ENCODE assay signal across 18 cellular contexts in the genomic region with DNA sequence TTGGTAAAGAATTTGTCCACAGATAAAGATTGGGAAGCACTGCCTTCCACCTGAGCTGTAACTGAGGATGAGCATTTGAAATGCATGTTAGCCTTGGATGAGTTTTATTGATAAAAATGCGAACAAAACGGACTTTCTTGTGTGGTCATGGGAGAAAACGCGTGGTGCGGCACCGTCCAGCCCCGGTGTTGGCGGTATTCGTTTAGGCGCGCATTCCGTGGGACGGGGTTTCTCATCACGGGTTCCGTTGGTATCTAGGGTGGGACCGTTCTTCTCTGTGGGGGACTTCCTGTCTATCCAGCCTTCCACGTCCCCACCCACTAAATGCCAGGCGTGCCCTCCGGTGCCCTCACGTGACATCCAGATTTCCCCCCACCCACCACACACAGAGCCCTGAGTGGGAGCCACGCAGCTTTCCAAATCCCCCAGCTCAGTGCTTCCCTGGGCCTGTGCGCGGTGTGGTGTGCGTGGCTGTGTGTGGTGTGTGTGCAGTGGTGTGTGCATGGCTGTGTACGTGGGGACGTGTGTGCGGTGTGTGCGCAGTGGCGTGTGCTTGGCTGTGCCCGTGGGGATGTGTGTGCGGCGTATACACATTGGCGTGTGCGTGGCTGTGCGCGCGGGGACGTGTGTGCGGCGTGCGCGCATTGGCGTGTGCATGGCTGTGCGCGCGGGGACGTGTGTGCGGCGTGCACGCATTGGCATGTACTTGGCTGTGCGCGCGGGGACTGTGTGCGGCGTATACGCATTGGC. TPM values are rescaled to one million over a fixed set of nuclear protein-coding genes. Genes with fewer than 3 reads are reported as not detected.
DNase-seq lines count a peak whose midpoint lies in the region; ATAC-seq, FAIRE-seq and TF ChIP-seq lines count a peak whose summit lies in the region.
"Had no signal": no experiment of that assay in that cellular context is flagged by ENCODE, and none has a peak within 500 bp of the region (broad histone marks: within the 10 kb centered on the region; RNA-seq: fewer than 3 reads in every experiment).

No MANE protein-coding gene starts in this region.

- no peak overlapping the region for H2BK120ac ChIP-seq in H1 (replicated peaks; ENCODE audit: low read depth, low read length)

- H4K91ac ChIP-seq in H1 (replicated peaks; ENCODE audit: insufficient read length, low read length), result no peak overlapping the region

- no peak overlapping the region; a peak in 2 of 7 replicates for H3K9ac ChIP-seq in H1 (replicated peaks in 1 of 4; ENCODE audit: extremely low read depth in 1 of 4, low read depth in 3 of 4, low read length in 3 of 4)

- 91% methylated on average over 43 of the region's 56 CpGs; no CpG with 5 or more reads in 1 of the 2 experiments for WGBS in H1 (ENCODE audit: extremely low coverage in 1 of 2, insufficient coverage in 1 of 2, insufficient read length in 1 of 2, insufficient replicate concordance in 2 of 2, low coverage in 1 of 2, low lambda C conversion rate in 2 of 2, missing lambda C conversion rate in 1 of 2), 2 experiments

- H4K20me1 ChIP-seq in H1 (replicated peaks in 1 of 2; ENCODE audit: control insufficient read depth in 1 of 2, insufficient read depth in 2 of 2, low read length in 2 of 2) (peaks cover 0 to 2% of the 10 kb centered on the region in 2 experiments), osteoblast (ENCODE audit: insufficient read depth, low read length) (peaks cover 15% of the 10 kb centered on the region)

- TF ChIP-seq CTCF in H1 (IDR thresholded peaks at IDR 0.05; ENCODE audit: control extremely low read depth in 1 of 3, insufficient read depth in 1 of 3, low read depth in 1 of 3, low read length in 3 of 3), result no peak
- TF ChIP-seq CTCF in osteoblast (IDR thresholded peaks at IDR 0.05; ENCODE audit: extremely low read depth, low read depth, low read length), result no peak

- no peak for TF ChIP-seq EP300 in H1 (IDR thresholded peaks at IDR 0.05; ENCODE audit: borderline replicate concordance in 1 of 2, low read depth in 2 of 2, low read length in 2 of 2)

- H3K14ac ChIP-seq in H1 (ENCODE audit: insufficient read length), result no peak overlapping the region

- no peak overlapping the region for H3K4ac ChIP-seq in H1 (replicated peaks; ENCODE audit: insufficient read length, low read depth, low read length)

- no peak overlapping the region for H3K23ac ChIP-seq in H1 (ENCODE audit: insufficient read length)

- peak overlapping the region; percentile 14 for H3K27ac Mint-ChIP-seq in activated T-cell treated with anti-CD3 and anti-CD28 coated beads, Interleukin-2, amount 50 U/mL, for 24 hours
- no peak overlapping the region for H3K27ac Mint-ChIP-seq in activated T-cell treated with anti-CD3 and anti-CD28 coated beads, Interleukin-2, amount 50 U/mL, for 72 hours
- H3K27ac Mint-ChIP-seq: CD8-positive, alpha-beta T cell had no signal

- no peaks in the 10 kb centered on the region for H3K9me3 ChIP-seq in H1 (ENCODE audit: insufficient read depth in 2 of 2, low read depth in 1 of 2, low read length in 1 of 2)
- no peaks in the 10 kb centered on the region for H3K9me3 ChIP-seq in osteoblast (ENCODE audit: low read depth, low read length)
- H3K9me3 ChIP-seq: A549 had no signal

- H3K79me1 ChIP-seq in H1 (ENCODE audit: low read depth, low read length), result no peaks in the 10 kb centered on the region

- no peaks in the 10 kb centered on the region for H3K27me3 ChIP-seq in H7 (ENCODE audit: control insufficient read depth, insufficient read depth, low read length)
- no peaks in the 10 kb centered on the region for H3K27me3 ChIP-seq in H1 (replicated peaks in 1 of 4; ENCODE audit: control insufficient read depth in 3 of 4, extremely low read depth in 1 of 4, insufficient read depth in 3 of 4, low read length in 3 of 4)
- no peaks in the 10 kb centered on the region for H3K27me3 ChIP-seq in osteoblast (ENCODE audit: insufficient read depth, low read length)

- no peak overlapping the region for H2AFZ ChIP-seq in H1 (ENCODE audit: low read length)
- H2AFZ ChIP-seq in osteoblast (ENCODE audit: low read length), result no peak overlapping the region

- ATAC-seq in activated T-cell treated with anti-CD3 and anti-CD28 coated beads, Interleukin-2, amount 50 U/mL, for 72 hours (replicated peaks in 1 of 2), result no peak
- no peak for ATAC-seq in GM18907 (IDR thresholded peaks at IDR 0.05; ENCODE audit: unreplicated experiment)
- ATAC-seq: A549; CD8-positive, alpha-beta T cell had no signal

- no peak overlapping the region for H2BK20ac ChIP-seq in H1 (ENCODE audit: low read length)

- H2BK5ac ChIP-seq in H1 (ENCODE audit: low read depth, low read length), result no peak overlapping the region

- peaks cover 0 to 2% (median 0%) of the 10 kb centered on the region in 4 experiments; a peak in 1 of 7 replicates for H3K4me1 ChIP-seq in H1 (replicated peaks in 1 of 4; ENCODE audit: control insufficient read depth in 3 of 4, insufficient read depth in 4 of 4, low read length in 3 of 4)
- H3K4me1 ChIP-seq in osteoblast (ENCODE audit: insufficient read depth, low read length), result peaks cover 12% of the 10 kb centered on the region

- H2BK15ac ChIP-seq in H1 (ENCODE audit: low read length), result peak overlapping the region; percentile 65; the same call in 1 of the 2 replicates

- H3K9me3 Mint-ChIP-seq in activated T-cell treated with anti-CD3 and anti-CD28 coated beads, Interleukin-2, amount 50 U/mL, for 24 hours, result no peaks in the 10 kb centered on the region
- H3K9me3 Mint-ChIP-seq in activated T-cell treated with anti-CD3 and anti-CD28 coated beads, Interleukin-2, amount 50 U/mL, for 72 hours, result no peaks in the 10 kb centered on the region
- H3K9me3 Mint-ChIP-seq: CD8-positive, alpha-beta T cell had no signal

- H2AK5ac ChIP-seq in H1 (ENCODE audit: low read depth, low read length), result no peak overlapping the region

- CTCF ChIA-PET in H1 (lab: Charles Lee; ENCODE audit: partially characterized antibody), result interaction anchor here (0.6 to 3.7 kb wide), 6 partner anchors 9 to 108 kb away, joined by 3 to 14 read pairs (median 4); no protein-coding TSS in a partner anchor

- H3K36me3 Mint-ChIP-seq in activated T-cell treated with anti-CD3 and anti-CD28 coated beads, Interleukin-2, amount 50 U/mL, for 24 hours (ENCODE audit: low read depth), result peaks cover 21% of the 10 kb centered on the region
- peaks cover 1 to 2% of the 10 kb centered on the region in 2 donors for H3K36me3 Mint-ChIP-seq in activated T-cell treated with anti-CD3 and anti-CD28 coated beads, Interleukin-2, amount 50 U/mL, for 72 hours (ENCODE audit: insufficient read depth in 2 of 2)

- no peak overlapping the region for H4K8ac ChIP-seq in H1 (ENCODE audit: extremely low read depth, insufficient read depth, low read length)

- POLR2A ChIA-PET in H1 (lab: Charles Lee; ENCODE audit: partially characterized antibody), result no interaction called here

- H3K27ac ChIP-seq in H1 (ENCODE audit: low read depth, low read length), result no peak overlapping the region
- H3K27ac ChIP-seq in osteoblast (ENCODE audit: low read depth, low read length), result no peak overlapping the region
- H3K27ac ChIP-seq: 22Rv1, A549 had no signal

- H3K27me3 Mint-ChIP-seq in activated T-cell treated with anti-CD3 and anti-CD28 coated beads, Interleukin-2, amount 50 U/mL, for 24 hours, result no peaks in the 10 kb centered on the region
- H3K27me3 Mint-ChIP-seq in activated T-cell treated with anti-CD3 and anti-CD28 coated beads, Interleukin-2, amount 50 U/mL, for 72 hours (ENCODE audit: low read depth), result no peaks in the 10 kb centered on the region

- H3K4me2 ChIP-seq in H1 (ENCODE audit: insufficient read depth in 1 of 2, low read depth in 2 of 2, low read length in 2 of 2), result no peak overlapping the region
- H3K4me2 ChIP-seq in osteoblast (ENCODE audit: insufficient read depth, low read length), result no peak overlapping the region
- H3K4me2 ChIP-seq: A549 had no signal

- TF ChIP-seq POLR2A in H1 (IDR thresholded peaks at IDR 0.05; ENCODE audit: control extremely low read depth in 1 of 2, low read depth in 2 of 2, low read length in 2 of 2), result no peak

- no peaks in the 10 kb centered on the region; the same call in 1 of the 2 replicates for H3K23me2 ChIP-seq in H1 (ENCODE audit: low read depth, low read length)

- no peak for TF ChIP-seq RAD21 in H1 (IDR thresholded peaks at IDR 0.05 in 1 of 2, conservative IDR thresholded peaks at IDR 0.05 in 1 of 2; ENCODE audit: low read depth in 2 of 2, low read length in 2 of 2)

- no peaks in the 10 kb centered on the region for H3K79me2 ChIP-seq in H1 (ENCODE audit: control insufficient read depth in 1 of 2, insufficient read depth in 2 of 2, low read length in 2 of 2)
- no peaks in the 10 kb centered on the region for H3K79me2 ChIP-seq in osteoblast (ENCODE audit: insufficient read depth, low read length)

- H3K36me3 ChIP-seq in H7 (replicated peaks; ENCODE audit: control insufficient read depth, insufficient read depth, low read length) (no peaks in the 10 kb centered on the region), H1 (ENCODE audit: control insufficient read depth in 2 of 4, insufficient read depth in 4 of 4, low read length in 3 of 4) (no peaks in the 10 kb centered on the region), osteoblast (ENCODE audit: insufficient read depth, low read length) (peaks cover 8% of the 10 kb centered on the region)

- no peak for FAIRE-seq in H1 (lab: Jason Lieb, UNC)
- FAIRE-seq: A549, D721Med, G401.6, GM12892, GM18507 had no signal

- no peak overlapping the region for H3K56ac ChIP-seq in H1 (replicated peaks; ENCODE audit: insufficient read length, low read depth, low read length)

- no peak overlapping the region for H4K5ac ChIP-seq in H1 (ENCODE audit: insufficient read length, low read depth, low read length)

- H2BK12ac ChIP-seq in H1 (ENCODE audit: low read depth, low read length), result no peak overlapping the region

- H3K4me1 Mint-ChIP-seq in activated T-cell treated with anti-CD3 and anti-CD28 coated beads, Interleukin-2, amount 50 U/mL, for 24 hours (ENCODE audit: low read depth), result peaks cover 7% of the 10 kb centered on the region
- peaks cover 5% of the 10 kb centered on the region for H3K4me1 Mint-ChIP-seq in activated T-cell treated with anti-CD3 and anti-CD28 coated beads, Interleukin-2, amount 50 U/mL, for 72 hours (ENCODE audit: low read depth)

- H3K4me3 ChIP-seq in H7 (ENCODE audit: insufficient read depth, low read depth, low read length), result no peak overlapping the region
- no peak overlapping the region for H3K4me3 ChIP-seq in H1 (ENCODE audit: extremely low read depth in 1 of 4, insufficient read depth in 2 of 4, low read depth in 3 of 4, low read length in 4 of 4)
- H3K4me3 ChIP-seq in osteoblast (ENCODE audit: insufficient read depth, low read length), result no peak overlapping the region
- H3K4me3 ChIP-seq: A549 had no signal

- H3K4me3 Mint-ChIP-seq in activated T-cell treated with anti-CD3 and anti-CD28 coated beads, Interleukin-2, amount 50 U/mL, for 24 hours, result no peak overlapping the region
- no peak overlapping the region for H3K4me3 Mint-ChIP-seq in activated T-cell treated with anti-CD3 and anti-CD28 coated beads, Interleukin-2, amount 50 U/mL, for 72 hours
- H3K4me3 Mint-ChIP-seq: CD8-positive, alpha-beta T cell had no signal

- no peak overlapping the region for H3K18ac ChIP-seq in H1 (ENCODE audit: extremely low read depth, low read length)

- no peak for DNase-seq in activated T-cell treated with anti-CD3 and anti-CD28 coated beads, Interleukin-2, amount 50 U/mL, for 24 hours
- no peak for DNase-seq in activated T-cell treated with anti-CD3 and anti-CD28 coated beads, Interleukin-2, amount 50 U/mL, for 72 hours
- DNase-seq in H7 (peak; percentile 26), H1 (ENCODE audit: low read depth in 1 of 2, low spot score in 2 of 2) (no peak), osteoblast (ENCODE audit: insufficient read length, low spot score, missing footprints) (peak; percentile 34), GOT3 (lab: John Stamatoyannopoulos, UW) (no peak), NCI-H1417 (lab: John Stamatoyannopoulos, UW) (no peak)
- DNase-seq: AML-193; CD8-positive, alpha-beta T cell; HCEC 1CT; KBM-7 had no signal

RNA-seq across cellular contexts. Expression of a gene that starts 18.1 kb away (rescaled TPM):
- 10 to 100 TPM; 11.8 to 12.2 TPM for total RNA-seq in activated T-cell treated with anti-CD3 and anti-CD28 coated beads, Interleukin-2, amount 50 U/mL, for 72 hours
- 2.1 and 4.0 TPM in 2 replicates for total RNA-seq in H7 (2014; rRNA removed; shearing (Covaris generic))
- total RNA-seq in H1 (2021; fragmentation: NEBNext Ultra II Directional; extraction: Animal tissue kit (Norgen Biotek cat#: 25700)), result 4.9 and 5.7 TPM in 2 replicates
- polyA plus RNA-seq in H1 (2011; rRNA removed), result 2.2 and 3.1 TPM in 2 replicates
- polyA plus RNA-seq in H1 (2011; cell fraction: cytosol; rRNA removed), result 3.1 TPM
- polyA plus RNA-seq in H1 (2011; cell fraction: nucleus; rRNA removed), result 7.4 TPM
- polyA plus RNA-seq in H1 (2012, experiment 1 of 2), result 3.0 to 4.0 TPM (median 3.7 TPM) in 4 replicates
- polyA plus RNA-seq in H1 (2012, experiment 2 of 2), result 2.0 TPM
- polyA plus RNA-seq in H1 (2013, experiment 1 of 2), result 2.6 TPM
- polyA plus RNA-seq in H1 (2013, experiment 2 of 2), result 2.5 TPM
- 2.8 and 3.1 TPM in 2 replicates for polyA minus RNA-seq in H1 (2011; rRNA and poly(A)+ RNA removed)
- 2.8 TPM for polyA minus RNA-seq in H1 (2011; cell fraction: cytosol; rRNA and poly(A)+ RNA removed)
- 6.4 TPM for polyA minus RNA-seq in H1 (2011; cell fraction: nucleus; rRNA and poly(A)+ RNA removed)
- total RNA-seq in osteoblast, result 15.3 and 18.8 TPM in 2 replicates

RNA-seq across cellular contexts. Expression of a gene that starts 21.6 kb away (rescaled TPM):
- 10 to 100 TPM; 28.0 to 35.2 TPM for total RNA-seq in activated T-cell treated with anti-CD3 and anti-CD28 coated beads, Interleukin-2, amount 50 U/mL, for 72 hours
- 83.5 and 86.4 TPM in 2 replicates for total RNA-seq in H7 (2014; rRNA removed; shearing (Covaris generic))
- 42.3 and 45.2 TPM in 2 replicates for total RNA-seq in H1 (2021; fragmentation: NEBNext Ultra II Directional; extraction: Animal tissue kit (Norgen Biotek cat#: 25700))
- polyA plus RNA-seq in H1 (2011; rRNA removed), result 36.8 and 60.5 TPM in 2 replicates
- 40.8 TPM for polyA plus RNA-seq in H1 (2011; cell fraction: cytosol; rRNA removed)
- 163 TPM for polyA plus RNA-seq in H1 (2011; cell fraction: nucleus; rRNA removed)
- 30.5 to 38.9 TPM (median 37.6 TPM) in 4 replicates for polyA plus RNA-seq in H1 (2012, experiment 1 of 2)
- polyA plus RNA-seq in H1 (2012, experiment 2 of 2), result 34.5 TPM
- 25.6 TPM for polyA plus RNA-seq in H1 (2013, experiment 1 of 2)
- 21.6 TPM for polyA plus RNA-seq in H1 (2013, experiment 2 of 2)
- polyA minus RNA-seq in H1 (2011; rRNA and poly(A)+ RNA removed), result 10.4 and 12.6 TPM in 2 replicates
- polyA minus RNA-seq in H1 (2011; cell fraction: cytosol; rRNA and poly(A)+ RNA removed), result 21.5 TPM
- 25.1 TPM for polyA minus RNA-seq in H1 (2011; cell fraction: nucleus; rRNA and poly(A)+ RNA removed)
- 23.9 and 28.2 TPM in 2 replicates for total RNA-seq in osteoblast

RNA-seq across cellular contexts. Expression of a gene that starts 54.9 kb away (rescaled TPM):
- total RNA-seq in activated T-cell treated with anti-CD3 and anti-CD28 coated beads, Interleukin-2, amount 50 U/mL, for 72 hours, result 10 to 100 TPM; 30.0 to 36.4 TPM
- 50.2 and 53.5 TPM in 2 replicates for total RNA-seq in H7 (2014; rRNA removed; shearing (Covaris generic))
- 169 and 172 TPM in 2 replicates for total RNA-seq in H1 (2021; fragmentation: NEBNext Ultra II Directional; extraction: Animal tissue kit (Norgen Biotek cat#: 25700))
- polyA plus RNA-seq in H1 (2011; rRNA removed), result 66.2 and 122 TPM in 2 replicates
- polyA plus RNA-seq in H1 (2011; cell fraction: cytosol; rRNA removed), result 46.4 TPM
- polyA plus RNA-seq in H1 (2011; cell fraction: nucleus; rRNA removed), result 147 TPM
- polyA plus RNA-seq in H1 (2012, experiment 1 of 2), result 68.1 to 127 TPM (median 115 TPM) in 4 replicates
- polyA plus RNA-seq in H1 (2012, experiment 2 of 2), result 102 TPM
- 175 TPM for polyA plus RNA-seq in H1 (2013, experiment 1 of 2)
- 184 TPM for polyA plus RNA-seq in H1 (2013, experiment 2 of 2)
- polyA minus RNA-seq in H1 (2011; rRNA and poly(A)+ RNA removed), result 41.7 and 42.6 TPM in 2 replicates
- polyA minus RNA-seq in H1 (2011; cell fraction: cytosol; rRNA and poly(A)+ RNA removed), result 87.8 TPM
- polyA minus RNA-seq in H1 (2011; cell fraction: nucleus; rRNA and poly(A)+ RNA removed), result 79.3 TPM
- 28.3 and 29.0 TPM in 2 replicates for total RNA-seq in osteoblast

RNA-seq across cellular contexts. Expression of a gene that starts 57.3 kb away (rescaled TPM):
- total RNA-seq in activated T-cell treated with anti-CD3 and anti-CD28 coated beads, Interleukin-2, amount 50 U/mL, for 72 hours, result 10 to 100 TPM; 23.0 to 30.0 TPM
- 12.8 and 20.0 TPM in 2 replicates for total RNA-seq in H7 (2014; rRNA removed; shearing (Covaris generic))
- 28.9 and 31.6 TPM in 2 replicates for total RNA-seq in H1 (2021; fragmentation: NEBNext Ultra II Directional; extraction: Animal tissue kit (Norgen Biotek cat#: 25700))
- 35.6 and 53.0 TPM in 2 replicates for polyA plus RNA-seq in H1 (2011; rRNA removed)
- 34.6 TPM for polyA plus RNA-seq in H1 (2011; cell fraction: cytosol; rRNA removed)
- 59.9 TPM for polyA plus RNA-seq in H1 (2011; cell fraction: nucleus; rRNA removed)
- 25.2 to 37.3 TPM (median 35.0 TPM) in 4 replicates for polyA plus RNA-seq in H1 (2012, experiment 1 of 2)
- polyA plus RNA-seq in H1 (2012, experiment 2 of 2), result 31.6 TPM
- 26.6 TPM for polyA plus RNA-seq in H1 (2013, experiment 1 of 2)
- polyA plus RNA-seq in H1 (2013, experiment 2 of 2), result 29.4 TPM
- 15.4 and 17.4 TPM in 2 replicates for polyA minus RNA-seq in H1 (2011; rRNA and poly(A)+ RNA removed)
- 36.6 TPM for polyA minus RNA-seq in H1 (2011; cell fraction: cytosol; rRNA and poly(A)+ RNA removed)
- polyA minus RNA-seq in H1 (2011; cell fraction: nucleus; rRNA and poly(A)+ RNA removed), result 37.5 TPM
- total RNA-seq in osteoblast, result 16.2 and 21.0 TPM in 2 replicates

Comparison
In these comparisons a context has a peak if more than half of its experiments do, and no peak if none do; other contexts are left out.
1. DNase-seq: peak in H7 (single experiment) and osteoblast (single experiment); none in activated T-cell treated with anti-CD3 and anti-CD28 coated beads, Interleukin-2, amount 50 U/mL, for 24 hours (single experiment), activated T-cell treated with anti-CD3 and anti-CD28 coated beads, Interleukin-2, amount 50 U/mL, for 72 hours (0 of 2), H1 (0 of 2), GOT3 (single experiment) and NCI-H1417 (0 of 3).